Comparison of ENCODE assay signal across 14 cellular contexts in the genomic region with DNA sequence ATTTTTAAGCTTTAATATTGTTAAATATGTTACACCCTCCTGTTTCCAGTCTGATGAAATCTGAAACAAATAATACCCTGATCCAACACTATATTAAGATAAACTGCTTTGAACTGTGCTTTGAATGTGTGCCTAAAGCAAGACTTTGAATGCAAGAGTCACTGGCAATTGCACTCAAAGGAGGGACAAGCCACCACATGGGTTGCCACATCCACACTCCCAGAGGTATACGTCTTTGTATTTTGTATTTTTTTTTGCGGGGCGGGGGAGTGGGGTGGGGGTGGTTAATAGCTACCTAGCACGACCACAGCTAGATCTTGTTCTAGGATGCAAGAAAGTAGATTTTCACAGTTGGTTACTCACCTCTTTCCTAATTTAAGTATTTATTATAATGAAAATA. TPM values are rescaled to one million over a fixed set of nuclear protein-coding genes. Genes with fewer than 3 reads are reported as not detected.
A peak's percentile ranks its signal among the peaks of the same experiment; 100 is the strongest.
DNase-seq lines count a peak whose midpoint lies in the region; ATAC-seq and TF ChIP-seq lines count a peak whose summit lies in the region.
"Had no signal": no experiment of that assay in that cellular context is flagged by ENCODE, and none has a peak within 500 bp of the region (broad histone marks: within the 10 kb centered on the region; RNA-seq: fewer than 3 reads in every experiment).

No MANE protein-coding gene starts in this region.

- no peak for TF ChIP-seq EP300 in SK-N-SH (IDR thresholded peaks at IDR 0.05; ENCODE audit: borderline replicate concordance in 1 of 2, low read depth in 1 of 2, low read length in 1 of 2)

- no peak overlapping the region for H2BK15ac ChIP-seq in mesenchymal stem cell (ENCODE audit: low read depth, poor library complexity, severe bottlenecking)

- TF ChIP-seq POLR2A in adrenal gland (IDR thresholded peaks at IDR 0.05) (no peak), thyroid gland (IDR thresholded peaks at IDR 0.05) (no peak)

- TF ChIP-seq RAD21 in SK-N-SH (IDR thresholded peaks at IDR 0.05; ENCODE audit: low read length): no peak

- no peaks in the 10 kb centered on the region for H3K9me3 ChIP-seq in SK-N-SH
- no peaks in the 10 kb centered on the region for H3K9me3 ChIP-seq in adrenal gland (replicated peaks in 1 of 3)
- no peaks in the 10 kb centered on the region for H3K9me3 ChIP-seq in mesenchymal stem cell (ENCODE audit: control insufficient read depth, low read length)
- H3K9me3 ChIP-seq in thyroid gland: no peaks in the 10 kb centered on the region

- H3K4me3 ChIP-seq in SK-N-SH (ENCODE audit: low read depth in 2 of 2, low read length in 1 of 2) (peak overlapping the region in 1 of 2 experiments; percentile 7; a peak in 1 of 4 replicates), adrenal gland (peak overlapping the region in 1 of 4 donors; percentile 94), mesenchymal stem cell (ENCODE audit: insufficient read depth in 1 of 2, low read depth in 1 of 2, low read length in 2 of 2) (peak overlapping the region in 1 of 2 experiments; percentile 75), thyroid gland (replicated peaks in 1 of 3) (no peak overlapping the region)

- no peak overlapping the region for H3K18ac ChIP-seq in mesenchymal stem cell (ENCODE audit: low read depth in 1 of 2, low read length in 2 of 2)

- H3K9me2 ChIP-seq in SK-N-SH: no peaks in the 10 kb centered on the region

- CTCF ChIA-PET in SK-N-SH (lab: Yijun Ruan, JAX): interaction anchor here (0.7 kb wide), 1 partner anchor 852 kb away, joined by 3 read pairs; no protein-coding TSS in a partner anchor

- H3K36me3 ChIP-seq in SK-N-SH (replicated peaks in 1 of 2; ENCODE audit: control insufficient read depth in 1 of 2, insufficient read depth in 2 of 2, low read length in 1 of 2): no peaks in the 10 kb centered on the region
- no peaks in the 10 kb centered on the region for H3K36me3 ChIP-seq in adrenal gland (replicated peaks in 1 of 2)
- no peaks in the 10 kb centered on the region for H3K36me3 ChIP-seq in mesenchymal stem cell (ENCODE audit: control insufficient read depth in 1 of 2, insufficient read depth in 2 of 2, low read depth in 1 of 2, low read length in 2 of 2)
- no peaks in the 10 kb centered on the region for H3K36me3 ChIP-seq in thyroid gland

- peaks cover 23% of the 10 kb centered on the region for H3F3A ChIP-seq in SK-N-SH (replicated peaks; ENCODE audit: insufficient read depth)

- peaks cover 27% of the 10 kb centered on the region for H3K79me2 ChIP-seq in SK-N-SH (ENCODE audit: insufficient read depth)

- no peak overlapping the region for H2BK120ac ChIP-seq in mesenchymal stem cell (ENCODE audit: low read depth, low read length)

- TF ChIP-seq CTCF in SK-N-SH (IDR thresholded peaks at IDR 0.05) (no peak), adrenal gland (IDR thresholded peaks at IDR 0.05) (no peak), thyroid gland (IDR thresholded peaks at IDR 0.05) (no peak)

- no peak overlapping the region for H2AK5ac ChIP-seq in mesenchymal stem cell (ENCODE audit: low read length, severe bottlenecking)

- intact Hi-C loops in adrenal gland (cut with DNase I): no loop called here
- intact Hi-C loops in thyroid gland (cut with DNase I): no loop called here

- no peak overlapping the region for H4K8ac ChIP-seq in mesenchymal stem cell (ENCODE audit: low read length)

- no peak for ATAC-seq in SK-N-SH treated with all-trans-retinoic acid at 6 μM for 48 hours
- no peak for ATAC-seq in GM18519 (IDR thresholded peaks at IDR 0.05; ENCODE audit: low FRiP score, unreplicated experiment)
- ATAC-seq in HG02938 (IDR thresholded peaks at IDR 0.05; ENCODE audit: unreplicated experiment): no peak

- WGBS in SK-N-SH (ENCODE audit: low lambda C conversion rate): 25% methylated on average over 4 of the region's 4 CpGs
- 21 to 27% (median 26%) methylated on average over 4 of the region's 4 CpGs for WGBS in adrenal gland, 4 donors
- WGBS in mesenchymal stem cell: no CpG with 5 or more reads among the region's 4 CpGs
- 11 to 14% methylated on average over 4 of the region's 4 CpGs for WGBS in thyroid gland, 2 donors

- H3K9ac ChIP-seq in SK-N-SH (no peak overlapping the region), mesenchymal stem cell (ENCODE audit: low read length) (peak overlapping the region; percentile 91)

- H3K27ac ChIP-seq in SK-N-SH (ENCODE audit: low read depth in 2 of 2, low read length in 1 of 2) (peak overlapping the region; percentile 95 to 97; a peak in 3 of 4 replicates), adrenal gland (peak overlapping the region; percentile 66 to 100 (median 86)), mesenchymal stem cell (ENCODE audit: low read length, poor library complexity, severe bottlenecking) (no peak overlapping the region), thyroid gland (peak overlapping the region; percentile 68 to 80 (median 79))

- no peak for DNase-seq in SK-N-SH
- no peak for DNase-seq in adrenal gland
- DNase-seq in mesenchymal stem cell: no peak
- no peak for DNase-seq in thyroid gland
- no peak for DNase-seq in activated T-cell treated with anti-CD3 and anti-CD28 coated beads for 4 hours
- DNase-seq: ACHN; activated CD4-positive, alpha-beta T cell treated with anti-CD3 and anti-CD28 coated beads for 4 hours; activated effector memory CD4-positive, alpha-beta T cell treated with anti-CD3 and anti-CD28 coated beads, Interleukin-2, amount 50 U/mL, for 16 hours; NCI-H2171; SHP77 treated with DMSO at 0.1 percent for 48 hours; small intestine had no signal

- peaks cover 15 to 20% of the 10 kb centered on the region in 2 experiments; a peak in 3 of 4 replicates for H3K4me1 ChIP-seq in SK-N-SH (ENCODE audit: control insufficient read depth in 1 of 2, insufficient read depth in 2 of 2, low read depth in 1 of 2, low read length in 1 of 2)
- H3K4me1 ChIP-seq in adrenal gland (replicated peaks in 1 of 2): peaks cover 0 to 13% of the 10 kb centered on the region in 2 donors
- peaks cover 5% of the 10 kb centered on the region for H3K4me1 ChIP-seq in mesenchymal stem cell (ENCODE audit: control insufficient read depth, insufficient read depth, low read depth, low read length)
- peaks cover 8 to 17% of the 10 kb centered on the region in 2 donors for H3K4me1 ChIP-seq in thyroid gland

- no peaks in the 10 kb centered on the region for H4K20me1 ChIP-seq in SK-N-SH (ENCODE audit: insufficient read depth)

- H2AFZ ChIP-seq in SK-N-SH (ENCODE audit: low read depth) (no peak overlapping the region), mesenchymal stem cell (ENCODE audit: low read depth, low read length) (no peak overlapping the region)

- H4K91ac ChIP-seq in mesenchymal stem cell (ENCODE audit: low read length): no peak overlapping the region

- no peak overlapping the region for H2BK5ac ChIP-seq in mesenchymal stem cell (ENCODE audit: low read depth, low read length, poor library complexity, severe bottlenecking)

- H3K27me3 ChIP-seq in SK-N-SH (ENCODE audit: insufficient read depth) (no peaks in the 10 kb centered on the region), adrenal gland (no peaks in the 10 kb centered on the region), mesenchymal stem cell (ENCODE audit: control insufficient read depth in 1 of 2, insufficient read depth in 1 of 2, low read length in 2 of 2) (no peaks in the 10 kb centered on the region), thyroid gland (peaks cover 11% of the 10 kb centered on the region)

- H3K23ac ChIP-seq in mesenchymal stem cell (ENCODE audit: low read length in 2 of 2): no peak overlapping the region

- POLR2A ChIA-PET in SK-N-SH (lab: Yijun Ruan, JAX): no interaction called here

- H3K79me1 ChIP-seq in mesenchymal stem cell (replicated peaks; ENCODE audit: low read length, poor library complexity, severe bottlenecking): peaks cover 2% of the 10 kb centered on the region

- H3K14ac ChIP-seq in mesenchymal stem cell (ENCODE audit: low read length in 2 of 2): no peak overlapping the region

- H3K4ac ChIP-seq in mesenchymal stem cell (ENCODE audit: low read depth in 1 of 2, low read length in 2 of 2): no peak overlapping the region

- peak overlapping the region; percentile 57; the same call in 1 of the 2 replicates for H3K4me2 ChIP-seq in SK-N-SH
- no peak overlapping the region for H3K4me2 ChIP-seq in mesenchymal stem cell (ENCODE audit: low read length, poor library complexity, severe bottlenecking)

- no peak overlapping the region for H2BK12ac ChIP-seq in mesenchymal stem cell (ENCODE audit: low read length in 2 of 2)

TF ChIP-seq in SK-N-SH, 30 proteins besides CTCF, POLR2A, EP300 and RAD21 (continues in another document):
- TF ChIP-seq RFX5 (IDR thresholded peaks at IDR 0.05; ENCODE audit: low read length): no peak

TF ChIP-seq in SK-N-SH treated with all-trans-retinoic acid at 6 μM for 48 hours, 23 proteins besides CTCF, POLR2A, EP300 and RAD21 (continues in another document):
- TF ChIP-seq, protein P1, sequence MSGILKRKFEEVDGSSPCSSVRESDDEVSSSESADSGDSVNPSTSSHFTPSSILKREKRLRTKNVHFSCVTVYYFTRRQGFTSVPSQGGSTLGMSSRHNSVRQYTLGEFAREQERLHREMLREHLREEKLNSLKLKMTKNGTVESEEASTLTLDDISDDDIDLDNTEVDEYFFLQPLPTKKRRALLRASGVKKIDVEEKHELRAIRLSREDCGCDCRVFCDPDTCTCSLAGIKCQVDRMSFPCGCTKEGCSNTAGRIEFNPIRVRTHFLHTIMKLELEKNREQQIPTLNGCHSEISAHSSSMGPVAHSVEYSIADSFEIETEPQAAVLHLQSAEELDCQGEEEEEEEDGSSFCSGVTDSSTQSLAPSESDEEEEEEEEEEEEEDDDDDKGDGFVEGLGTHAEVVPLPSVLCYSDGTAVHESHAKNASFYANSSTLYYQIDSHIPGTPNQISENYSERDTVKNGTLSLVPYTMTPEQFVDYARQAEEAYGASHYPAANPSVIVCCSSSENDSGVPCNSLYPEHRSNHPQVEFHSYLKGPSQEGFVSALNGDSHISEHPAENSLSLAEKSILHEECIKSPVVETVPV (CRISPR knock-in tag; IDR thresholded peaks at IDR 0.05): no peak

RNA-seq across cellular contexts. Expression of a gene that starts 1.8 kb away (rescaled TPM):
- polyA plus RNA-seq in SK-N-SH (2012; rRNA removed): 16.3 and 20.5 TPM in 2 replicates
- 16.9 and 17.6 TPM in 2 replicates for polyA plus RNA-seq in SK-N-SH (2012; cell fraction: cytosol; rRNA removed)
- polyA plus RNA-seq in SK-N-SH (2012; cell fraction: nucleus; rRNA removed): 24.6 and 25.9 TPM in 2 replicates
- 100 to 1,000 TPM in 7 of 8 donors, 10 to 100 TPM in 1; 91.0 to 226 (median 165) TPM for total RNA-seq in adrenal gland
- polyA plus RNA-seq in adrenal gland: 10 to 100 TPM; 29.0 to 95.8 (median 54.3) TPM
- 62.5 TPM for polyA plus RNA-seq in mesenchymal stem cell (2013, experiment 1 of 2)
- polyA plus RNA-seq in mesenchymal stem cell (2013, experiment 2 of 2): 60.2 TPM
- total RNA-seq in thyroid gland: 10 to 100 TPM; 21.7 to 52.1 (median 37.9) TPM
